Comparison of ENCODE assay signal across 1 cellular context in genomic region chr2:3589086-3589485, GRCh38.
TF ChIP-seq lines count a peak whose summit lies in the region.

No MANE protein-coding gene starts in this region.

TF ChIP-seq in IMR-90, 13 proteins besides CTCF, POLR2A, EP300 and RAD21:
- TF ChIP-seq USF2 (IDR thresholded peaks at IDR 0.05; ENCODE audit: low read depth, low read length) = no peak
- TF ChIP-seq MAZ (IDR thresholded peaks at IDR 0.05; ENCODE audit: borderline replicate concordance, low read depth, low read length) = no peak
- TF ChIP-seq NFE2L2 (IDR thresholded peaks at IDR 0.05; ENCODE audit: low read depth, low read length) = no peak
- no peak for TF ChIP-seq RFX5 (IDR thresholded peaks at IDR 0.05; ENCODE audit: low read depth, low read length)
- no peak for TF ChIP-seq FOS (IDR thresholded peaks at IDR 0.05; ENCODE audit: low read depth, low read length)
- TF ChIP-seq CHD1 (IDR thresholded peaks at IDR 0.05; ENCODE audit: low read depth, low read length) = no peak
- TF ChIP-seq ELK1 (IDR thresholded peaks at IDR 0.05; ENCODE audit: borderline replicate concordance, low read depth, low read length) = no peak
- no peak for TF ChIP-seq BHLHE40 (IDR thresholded peaks at IDR 0.05; ENCODE audit: low read depth, low read length)
- TF ChIP-seq MAFK (IDR thresholded peaks at IDR 0.05; ENCODE audit: low read depth, low read length) = no peak
- no peak for TF ChIP-seq MXI1 (IDR thresholded peaks at IDR 0.05; ENCODE audit: borderline replicate concordance, low read depth, low read length)
- no peak for TF ChIP-seq RCOR1 (IDR thresholded peaks at IDR 0.05; ENCODE audit: insufficient replicate concordance, low read length)
- TF ChIP-seq SMC3 (IDR thresholded peaks at IDR 0.05; ENCODE audit: low read depth, low read length) = no peak
- TF ChIP-seq CEBPB (IDR thresholded peaks at IDR 0.05; ENCODE audit: low read depth, low read length) = no peak
